ENCODE assay signal across 18 cellular contexts in the genomic region with DNA sequence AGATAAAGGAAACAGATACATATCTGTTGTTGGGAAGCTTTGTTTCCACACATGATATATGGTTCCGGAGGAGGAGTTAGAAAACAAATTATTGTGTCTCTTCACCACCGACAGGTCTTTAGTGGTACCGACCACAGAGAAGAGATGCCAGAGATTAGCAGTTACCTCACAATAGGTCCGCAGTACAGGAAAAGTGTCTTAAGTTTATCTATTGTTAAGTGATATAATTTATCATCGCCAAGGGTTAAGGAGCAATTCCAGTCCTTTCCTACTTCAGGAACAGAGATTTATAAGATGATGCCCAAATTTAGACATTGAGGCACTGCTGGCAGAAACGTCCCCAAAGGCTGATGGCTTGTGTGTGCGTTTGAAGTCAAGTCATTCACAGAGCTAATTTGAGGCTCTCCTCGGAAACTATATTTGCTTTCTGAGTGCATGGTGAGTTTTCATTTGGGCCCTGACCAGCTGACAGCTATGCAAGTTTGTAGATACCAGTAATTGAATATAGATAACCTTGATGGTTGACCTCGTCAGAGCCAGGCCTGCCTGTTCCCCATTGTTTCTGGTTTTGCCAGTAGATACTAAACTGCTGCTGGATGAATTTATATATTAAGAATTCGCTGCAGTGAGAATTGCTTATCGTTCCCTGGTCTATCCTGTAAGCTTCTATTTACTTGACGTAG.
"Had no signal": no experiment of that assay in that cellular context is flagged by ENCODE, and none has a peak within 500 bp of the region (broad histone marks: within the 10 kb centered on the region; RNA-seq: fewer than 3 reads in every experiment).

No MANE protein-coding gene starts in this region.

- H3K27ac ChIP-seq: colonic mucosa, foreskin keratinocyte, lower lobe of right lung, pancreas, skin epidermis had no signal

- H3K9me3 ChIP-seq: colonic mucosa, lower lobe of right lung, pancreas had no signal

- ATAC-seq: foreskin keratinocyte, left lobe of liver, lower lobe of right lung, pancreas, sciatic nerve had no signal

- H3K36me3 ChIP-seq: colonic mucosa, lower lobe of right lung, pancreas had no signal

- FAIRE-seq: endothelial cell of umbilical vein, pancreas had no signal

- H3K4me1 ChIP-seq: colonic mucosa, foreskin keratinocyte, lower lobe of right lung, pancreas had no signal

- H3K27me3 ChIP-seq: colonic mucosa, foreskin keratinocyte, pancreas had no signal

- DNase-seq: colonic mucosa; effector CD4-positive, alpha-beta T cell; endodermal cell; erythroblast; foreskin keratinocyte; hippocampal formation; kidney glomerular epithelial cell; lower lobe of right lung; naive B cell; occipital lobe; pancreas; stimulated activated CD4-positive, alpha-beta T cell treated with anti-CD3 and anti-CD28 coated beads, Interleukin-2, amount 100 ng/mL, for 24 hours; stimulated activated naive CD4-positive, alpha-beta T cell; trophoblast cell had no signal

- H3K4me3 ChIP-seq: colonic mucosa, lower lobe of right lung, pancreas, skin epidermis had no signal
